ENCODE assay signal across 8 cellular contexts in the genomic region with DNA sequence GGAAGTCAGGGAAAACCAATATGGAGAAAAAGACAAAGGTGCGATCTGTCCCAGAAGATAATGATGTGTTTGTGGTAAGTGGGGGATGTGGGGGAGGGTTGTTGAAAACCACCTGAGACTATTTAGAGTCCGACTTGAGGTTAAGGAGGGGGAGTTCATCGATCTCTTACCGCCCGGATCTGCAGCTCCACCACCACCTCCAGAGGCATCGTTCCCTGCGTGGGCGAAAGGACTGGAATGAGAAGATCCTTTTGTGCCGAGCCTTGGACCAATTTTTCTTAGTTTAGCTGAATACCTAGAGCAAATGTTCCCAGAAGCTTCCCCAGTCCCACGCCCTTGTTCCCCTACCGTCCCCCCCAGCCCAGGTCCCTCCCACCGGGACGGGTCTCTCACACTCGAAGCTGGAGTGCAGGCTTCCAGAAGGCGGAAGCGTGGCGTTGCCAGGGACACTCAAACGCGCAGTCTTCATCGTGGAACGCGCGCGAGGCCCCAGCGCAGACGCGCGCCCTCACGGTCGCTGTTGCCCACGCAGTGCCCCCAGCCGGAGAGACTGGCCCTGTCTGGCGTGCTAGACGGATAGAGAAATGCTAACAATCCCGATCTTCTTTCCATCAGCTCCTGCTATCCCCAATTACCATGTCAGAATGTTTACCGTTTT. TPM values are rescaled to one million over a fixed set of nuclear protein-coding genes. Genes with fewer than 3 reads are reported as not detected.
A peak's percentile ranks its signal among the peaks of the same experiment; 100 is the strongest.
DNase-seq lines count a peak whose midpoint lies in the region; ATAC-seq and TF ChIP-seq lines count a peak whose summit lies in the region.

TSS of gene SPATA6L (minus strand) at position 439 of the 658 bp plus-strand sequence. CDS start at position 209, 230 bp downstream.

- no peak within 1 kb of the TSS for H3K27ac Mint-ChIP-seq in WTC11

- no peaks in the 10 kb centered on the region for H3K36me3 Mint-ChIP-seq in WTC11

- TF ChIP-seq CTCF in WTC11 (IDR thresholded peaks at IDR 0.05), result no peak

- POLR2A ChIA-PET in WTC11 (lab: Charles Lee), result interaction anchor here (0.6 to 2.3 kb wide), 2 partner anchors 13 to 75 kb away, joined by 3 to 13 read pairs; partner anchors contain the start of genes AK3 and CDC37L1

- peaks cover 20 to 29% (median 22%) of the 10 kb centered on the region in 3 donors for H3K4me1 ChIP-seq in skeletal muscle tissue (ENCODE audit: control insufficient read depth in 3 of 3, insufficient read depth in 3 of 3, low read length in 3 of 3)

- H3K4me3 Mint-ChIP-seq in WTC11, result peak within 1 kb of the TSS; percentile 82

- H3K27me3 ChIP-seq in skeletal muscle tissue (ENCODE audit: control insufficient read depth in 3 of 3, insufficient read depth in 3 of 3, low read length in 3 of 3), result no peaks in the 10 kb centered on the region

- ATAC-seq in WTC11 (no peak), HG03196 (IDR thresholded peaks at IDR 0.05; ENCODE audit: unreplicated experiment) (no peak)

- peaks cover 66% of the 10 kb centered on the region for H3K4me1 Mint-ChIP-seq in WTC11

- CTCF ChIA-PET in WTC11 (lab: Charles Lee), result interaction anchor here (1.0 to 2.4 kb wide), 5 partner anchors 10 to 279 kb away, joined by 3 to 8 read pairs (median 5); partner anchors contain the start of gene CDC37L1

- H3K27me3 Mint-ChIP-seq in WTC11 (ENCODE audit: low read depth), result no peaks in the 10 kb centered on the region; the same call in 1 of the 2 replicates

- peak; percentile 47 for DNase-seq in NCI-H1436 (lab: John Stamatoyannopoulos, UW)
- no peak for DNase-seq in NCI-H1436 treated with DMSO at 0.1 percent for 48 hours (lab: John Stamatoyannopoulos, UW)
- DNase-seq in NCI-H1105 treated with DMSO at 0.1 percent for 48 hours (lab: John Stamatoyannopoulos, UW), result peak; percentile 60
- DNase-seq in WTC11 (ENCODE audit: low spot score), result peak; percentile 34
- DNase-seq in cerebellar cortex (ENCODE audit: low spot score), result peak; percentile 74
- peak; percentile 73 for DNase-seq in islet precursor cell

- no peaks in the 10 kb centered on the region for H3K36me3 ChIP-seq in skeletal muscle tissue (ENCODE audit: control insufficient read depth in 3 of 3, insufficient read depth in 3 of 3, low read length in 3 of 3)

- H3K4me3 ChIP-seq in skeletal muscle tissue (ENCODE audit: low read length in 3 of 3), result peak within 1 kb of the TSS; percentile 68 to 80 (median 76)

- peak within 1 kb of the TSS; percentile 19 for H3K27ac ChIP-seq in skeletal muscle tissue (ENCODE audit: low read depth, low read length)

- H3K9me3 Mint-ChIP-seq in WTC11, result no peaks in the 10 kb centered on the region

- peak within 1 kb of the TSS; percentile 60 to 82 (median 67) for H3K9ac ChIP-seq in skeletal muscle tissue (ENCODE audit: low read depth in 1 of 3, low read length in 3 of 3)

- no peaks in the 10 kb centered on the region for H3K9me3 ChIP-seq in skeletal muscle tissue (ENCODE audit: control insufficient read depth in 3 of 3, low read length in 3 of 3)

TF ChIP-seq in WTC11, 78 proteins besides CTCF, POLR2A, EP300 and RAD21:
- TF ChIP-seq MAX (CRISPR knock-in tag; IDR thresholded peaks at IDR 0.05) (peak; percentile 44; the same call in 1 of the 2 replicates), ZNF317 (CRISPR knock-in tag; IDR thresholded peaks at IDR 0.05; ENCODE audit: borderline replicate concordance, low read depth) (no peak), FOXP4 (CRISPR knock-in tag; IDR thresholded peaks at IDR 0.05) (0 out of 2 replicates have a peak, but pooled peaks have one; percentile 46), ETV6 (CRISPR knock-in tag; IDR thresholded peaks at IDR 0.05) (0 out of 2 replicates have a peak, but pooled peaks have one; percentile 47)

RNA-seq across cellular contexts. Expression of gene SPATA6L, which starts in this region (rescaled TPM):
- total RNA-seq in WTC11 (2021) (1.7 to 2.5 TPM (median 1.8 TPM) in 3 replicates), skeletal muscle tissue (1.6 TPM)
